ENCODE assay signal across 9 cellular contexts in genomic region chr1:41672173-41672572, GRCh38.
DNase-seq lines count a peak whose midpoint lies in the region; ATAC-seq and TF ChIP-seq lines count a peak whose summit lies in the region.
"Had no signal": no experiment of that assay in that cellular context is flagged by ENCODE, and none has a peak within 500 bp of the region (broad histone marks: within the 10 kb centered on the region; RNA-seq: fewer than 3 reads in every experiment).

No MANE protein-coding gene starts in this region.

- peak overlapping the region; percentile 91 for H3K27ac Mint-ChIP-seq in memory B cell

- no peaks in the 10 kb centered on the region for H4K20me1 ChIP-seq in BLaER1

- H3K36me3 ChIP-seq in BLaER1, result no peaks in the 10 kb centered on the region
- H3K36me3 ChIP-seq in KOPT-K1 (ENCODE audit: insufficient read depth, low read length), result no peaks in the 10 kb centered on the region
- no peaks in the 10 kb centered on the region for H3K36me3 ChIP-seq in aorta (ENCODE audit: control insufficient read depth in 1 of 2, insufficient read depth in 2 of 2, low read length in 1 of 2)
- H3K36me3 ChIP-seq in BE2C, result no peaks in the 10 kb centered on the region

- peaks cover 60% of the 10 kb centered on the region for H3K4me1 Mint-ChIP-seq in memory B cell

- H3K27me3 ChIP-seq in BLaER1, result no peaks in the 10 kb centered on the region
- H3K27me3 ChIP-seq in aorta (ENCODE audit: control insufficient read depth in 1 of 2, insufficient read depth in 2 of 2, low read length in 1 of 2), result no peaks in the 10 kb centered on the region
- no peaks in the 10 kb centered on the region for H3K27me3 ChIP-seq in BE2C

- H3K27me3 Mint-ChIP-seq in memory B cell, result no peaks in the 10 kb centered on the region

- H3K36me3 Mint-ChIP-seq in memory B cell, result no peaks in the 10 kb centered on the region

- WGBS in aorta, 2 donors, result 66 to 67% methylated on average over 4 of the region's 4 CpGs

- no peaks in the 10 kb centered on the region for H3K9me3 ChIP-seq in BLaER1
- no peaks in the 10 kb centered on the region for H3K9me3 ChIP-seq in KOPT-K1 (ENCODE audit: insufficient read depth, low read length, poor library complexity, severe bottlenecking)
- H3K9me3 ChIP-seq in aorta (ENCODE audit: control insufficient read depth, low read length), result no peaks in the 10 kb centered on the region
- no peaks in the 10 kb centered on the region for H3K9me3 ChIP-seq in BE2C

- peak overlapping the region; percentile 91 for H3K4me2 ChIP-seq in BLaER1

- peak overlapping the region; percentile 59 for H3K9ac ChIP-seq in BLaER1

- intact Hi-C loops in aorta (cut with DNase I), result no loop called here

- H3K4me3 Mint-ChIP-seq in memory B cell, result peak overlapping the region; percentile 15

- ATAC-seq in memory B cell (ENCODE audit: low read depth) (no peak), aorta (ENCODE audit: low FRiP score) (no peak), GM19455 (IDR thresholded peaks at IDR 0.05; ENCODE audit: unreplicated experiment) (no peak)

- TF ChIP-seq CTCF in BE2C (IDR thresholded peaks at IDR 0.05; ENCODE audit: low read depth, low read length), result no peak

- peak; percentile 87 for DNase-seq in astrocyte of the hippocampus (ENCODE audit: low read depth, low spot score)
- DNase-seq in memory B cell (ENCODE audit: low spot score in 2 of 2), result no peak
- DNase-seq in aorta, result no peak
- no peak for DNase-seq in NCI-H2171 treated with DMSO at 0.1 percent for 48 hours (lab: John Stamatoyannopoulos, UW)
- DNase-seq in BE2C, result no peak
- DNase-seq: cortex of kidney had no signal

- H3K4me1 ChIP-seq in BLaER1 (peaks cover 98% of the 10 kb centered on the region), aorta (ENCODE audit: control insufficient read depth in 1 of 2, insufficient read depth in 2 of 2, low read length in 2 of 2) (no peaks in the 10 kb centered on the region), BE2C (no peaks in the 10 kb centered on the region)

- H3K4me3 ChIP-seq in BLaER1, result 0 out of 2 replicates have a peak overlapping the region, but pooled peaks have one; percentile 56
- no peak overlapping the region for H3K4me3 ChIP-seq in aorta (ENCODE audit: low read length in 2 of 2)
- H3K4me3 ChIP-seq in BE2C (ENCODE audit: low read depth, low read length), result no peak overlapping the region

- H3K27ac ChIP-seq in BLaER1 (peak overlapping the region; percentile 86), KOPT-K1 (ENCODE audit: low read depth, low read length, poor library complexity, severe bottlenecking) (peak overlapping the region; percentile 93), aorta (ENCODE audit: low read depth in 1 of 2, low read length in 2 of 2) (no peak overlapping the region)

- no peaks in the 10 kb centered on the region for H3K9me3 Mint-ChIP-seq in memory B cell

Comparison
In these comparisons a context has a peak if more than half of its experiments do, and no peak if none do; other contexts are left out.
1. H3K27ac ChIP-seq: peak in BLaER1 (single experiment) and KOPT-K1 (single experiment); none in aorta (0 of 2).